ENCODE assay signal across 31 cellular contexts in genomic region chr1:218754477-218754876, GRCh38.
"Had no signal": no experiment of that assay in that cellular context is flagged by ENCODE, and none has a peak within 500 bp of the region (broad histone marks: within the 10 kb centered on the region; RNA-seq: fewer than 3 reads in every experiment).

No MANE protein-coding gene starts in this region.

- FAIRE-seq: bronchial epithelial cell had no signal

- H3K4me3 ChIP-seq: ascending aorta, cardiac muscle cell had no signal

- H3K27ac ChIP-seq: ascending aorta, cardiac muscle cell, WERI-Rb-1 had no signal

- H3K4me1 ChIP-seq: ascending aorta had no signal

- ATAC-seq: activated CD4-positive, alpha-beta T cell treated with anti-CD3 and anti-CD28 coated beads for 36 hours; activated CD4-positive, CD25-positive, alpha-beta regulatory T cell treated with anti-CD3 and anti-CD28 coated beads, Interleukin-2, amount 50 U/mL, for 24 hours; activated CD8-positive, alpha-beta memory T cell treated with anti-CD3 and anti-CD28 coated beads, Interleukin-2, amount 10 ng/mL, durations not matched to agents 7 days and 5 days; activated CD8-positive, alpha-beta T cell treated with anti-CD3 and anti-CD28 coated beads, Interleukin-2, amount 10 ng/mL, durations not matched to agents 7 days and 5 days; activated naive CD8-positive, alpha-beta T cell treated with anti-CD3 and anti-CD28 coated beads, Interleukin-2, amount 50 U/mL, for 24 hours; WTC11 had no signal

- H3K27me3 ChIP-seq: ascending aorta, cardiac muscle cell had no signal

- H3K9me3 ChIP-seq: ascending aorta had no signal

- H3K36me3 ChIP-seq: ascending aorta, cardiac muscle cell, WERI-Rb-1 had no signal

- DNase-seq: activated CD4-positive, alpha-beta memory T cell treated with anti-CD3 and anti-CD28 coated beads, Interleukin-2, amount 10 ng/mL, durations not matched to agents 7 days and 5 days; activated CD4-positive, alpha-beta T cell treated with anti-CD3 and anti-CD28 coated beads for 1 hour; activated CD4-positive, alpha-beta T cell treated with anti-CD3 and anti-CD28 coated beads for 36 hours; activated CD4-positive, alpha-beta T cell treated with anti-CD3 and anti-CD28 coated beads for 48 hours; activated CD4-positive, alpha-beta T cell treated with anti-CD3 and anti-CD28 coated beads, Interleukin-2, amount 10 ng/mL, durations not matched to agents 7 days and 5 days; activated CD4-positive, alpha-beta T cell treated with anti-CD3 and anti-CD28 coated beads, Interleukin-2, amount 50 U/mL, for 48 hours; activated CD4-positive, CD25-positive, alpha-beta regulatory T cell; activated CD8-positive, alpha-beta memory T cell treated with anti-CD3 and anti-CD28 coated beads for 24 hours; activated CD8-positive, alpha-beta memory T cell treated with anti-CD3 and anti-CD28 coated beads, Interleukin-2, amount 10 ng/mL, durations not matched to agents 7 days and 5 days; activated CD8-positive, alpha-beta memory T cell treated with anti-CD3 and anti-CD28 coated beads, Interleukin-2, amount 50 U/mL, for 48 hours; activated CD8-positive, alpha-beta T cell treated with anti-CD3 and anti-CD28 coated beads, Interleukin-2, amount 10 ng/mL, durations not matched to agents 7 days and 5 days; activated effector memory CD4-positive, alpha-beta T cell treated with Interleukin-2 at 50 U/mL for 16 hours; activated gamma-delta T cell; activated naive CD4-positive, alpha-beta T cell treated with anti-CD3 and anti-CD28 coated beads, Interleukin-2, amount 10 ng/mL, durations not matched to agents 7 days and 5 days; activated naive CD4-positive, alpha-beta T cell treated with Interleukin-2 at 50 U/mL for 16 hours; activated naive CD8-positive, alpha-beta T cell treated with anti-CD3 and anti-CD28 coated beads, Interleukin-2, amount 10 ng/mL, durations not matched to agents 7 days and 5 days; activated naive CD8-positive, alpha-beta T cell treated with anti-CD3 and anti-CD28 coated beads, Interleukin-2, amount 50 U/mL, for 24 hours; activated T-cell treated with anti-CD3 and anti-CD28 coated beads, Interleukin-2, amount 50 U/mL, for 24 hours; activated T-cell treated with anti-CD3 and anti-CD28 coated beads, Interleukin-2, amount 50 U/mL, for 48 hours; amygdala; anterior cingulate cortex; caudate nucleus; cerebellar nuclear complex; T-helper 2 cell; T-helper 9 cell; WERI-Rb-1 had no signal
